In genomic region chr6:32186496-32186840, GRCh38 we compare ENCODE assay signal across 10 cellular contexts. TPM values are rescaled to one million over a fixed set of nuclear protein-coding genes. Genes with fewer than 3 reads are reported as not detected.
DNase-seq lines count a peak whose midpoint lies in the region; ATAC-seq and TF ChIP-seq lines count a peak whose summit lies in the region.
"Had no signal": no experiment of that assay in that cellular context is flagged by ENCODE, and none has a peak within 500 bp of the region (broad histone marks: within the 10 kb centered on the region; RNA-seq: fewer than 3 reads in every experiment).

No MANE protein-coding gene starts in this region.

- H3K27me3 ChIP-seq in DND-41 (ENCODE audit: insufficient read depth, low read length, poor library complexity) (no peaks in the 10 kb centered on the region), smooth muscle cell (ENCODE audit: low read depth) (no peaks in the 10 kb centered on the region)

- peak overlapping the region; percentile 98 for H3K4me3 Mint-ChIP-seq in T-helper 17 cell
- peak overlapping the region; percentile 4 for H3K4me3 Mint-ChIP-seq in glutamatergic neuron (ENCODE audit: unreplicated experiment)

- peaks cover 11% of the 10 kb centered on the region for H3K9me3 Mint-ChIP-seq in glutamatergic neuron (ENCODE audit: unreplicated experiment)

- no peaks in the 10 kb centered on the region for H3K27me3 Mint-ChIP-seq in T-helper 17 cell
- peaks cover 9% of the 10 kb centered on the region for H3K27me3 Mint-ChIP-seq in glutamatergic neuron (ENCODE audit: unreplicated experiment)

- no peaks in the 10 kb centered on the region for H4K20me1 ChIP-seq in DND-41 (ENCODE audit: insufficient read depth, low read length)
- H4K20me1 ChIP-seq in smooth muscle cell (ENCODE audit: low read depth) = no peaks in the 10 kb centered on the region

- ATAC-seq in DND-41 (ENCODE audit: insufficient read depth, low read depth) = no peak
- no peak for ATAC-seq in T-helper 17 cell
- ATAC-seq in GM21360 (IDR thresholded peaks at IDR 0.05; ENCODE audit: unreplicated experiment) = no peak
- ATAC-seq in stimulated activated naive CD8-positive, alpha-beta T cell treated with anti-CD3 and anti-CD28 coated beads, Interleukin-15, Interleukin-2, amounts not matched to agents 100 U/mL and 50 U/mL, for 24 hours = no peak

- H3K27ac Mint-ChIP-seq in T-helper 17 cell = peak overlapping the region; percentile 98
- H3K27ac Mint-ChIP-seq in glutamatergic neuron (ENCODE audit: unreplicated experiment) = peak overlapping the region; percentile 14

- H3K9ac ChIP-seq in DND-41 (ENCODE audit: low read depth, low read length) (no peak overlapping the region), smooth muscle cell (ENCODE audit: low read depth) (no peak overlapping the region)

- peaks cover 44% of the 10 kb centered on the region for H3K4me1 ChIP-seq in DND-41 (ENCODE audit: insufficient read depth, low read length)
- peaks cover 23% of the 10 kb centered on the region for H3K4me1 ChIP-seq in smooth muscle cell (ENCODE audit: low read depth)

- H3K4me1 Mint-ChIP-seq in T-helper 17 cell (peaks cover 44% of the 10 kb centered on the region), glutamatergic neuron (ENCODE audit: low read depth, unreplicated experiment) (peaks cover 14% of the 10 kb centered on the region)

- H3K9me3 ChIP-seq in DND-41 (ENCODE audit: insufficient read depth, low read length, severe bottlenecking) = no peaks in the 10 kb centered on the region
- H3K9me3 ChIP-seq in T-helper 17 cell (ENCODE audit: control insufficient read depth, low read length, poor library complexity, severe bottlenecking) = no peaks in the 10 kb centered on the region
- H3K9me3 ChIP-seq in smooth muscle cell (replicated peaks; ENCODE audit: low read depth) = no peaks in the 10 kb centered on the region

- TF ChIP-seq CTCF in DND-41 (IDR thresholded peaks at IDR 0.05; ENCODE audit: borderline replicate concordance, extremely low read depth, low read length, poor library complexity, severe bottlenecking) = no peak
- no peak for TF ChIP-seq CTCF in glutamatergic neuron (IDR thresholded peaks at IDR 0.05; ENCODE audit: partially characterized antibody, unreplicated experiment)
- TF ChIP-seq CTCF in smooth muscle cell (IDR thresholded peaks at IDR 0.05; ENCODE audit: borderline replicate concordance, insufficient read depth, poor library complexity, severe bottlenecking) = no peak

- DNase-seq in DND-41 = no peak
- no peak for DNase-seq in T-helper 17 cell
- no peak for DNase-seq in glutamatergic neuron
- DNase-seq in smooth muscle cell (lab: John Stamatoyannopoulos, UW; ENCODE audit: unreplicated experiment) = no peak
- no peak for DNase-seq in NOMO-1 treated with dmso at 0.1 percent for 144 hours (lab: John Stamatoyannopoulos, UW; ENCODE audit: unreplicated experiment)
- DNase-seq in stimulated activated naive CD8-positive, alpha-beta T cell treated with anti-CD3 and anti-CD28 coated beads, Interleukin-15, Interleukin-2, amounts not matched to agents 100 U/mL and 50 U/mL, for 24 hours = no peak
- DNase-seq: activated CD4-positive, alpha-beta T cell treated with anti-CD3 and anti-CD28 coated beads, Interleukin-2, amount 50 U/mL, for 1 hour; islet precursor cell; NK-92 treated with Interleukin-12 subunit alpha and Interleukin-12 subunit beta, amount 100 ng/mL, for 24 hours had no signal

- H3K36me3 ChIP-seq in DND-41 (ENCODE audit: insufficient read depth, low read length) = peaks cover 70% of the 10 kb centered on the region
- H3K36me3 ChIP-seq in smooth muscle cell (ENCODE audit: low read depth) = no peaks in the 10 kb centered on the region

- no peak overlapping the region for H3K27ac ChIP-seq in DND-41 (ENCODE audit: low read length)
- peak overlapping the region; percentile 82 for H3K27ac ChIP-seq in smooth muscle cell (ENCODE audit: low read depth)

- peak overlapping the region; percentile 93; the same call in 1 of the 2 replicates for H3K4me2 ChIP-seq in DND-41 (ENCODE audit: insufficient read depth, low read length)
- no peak overlapping the region for H3K4me2 ChIP-seq in smooth muscle cell

- peaks cover 16% of the 10 kb centered on the region for H3K36me3 Mint-ChIP-seq in T-helper 17 cell (ENCODE audit: low read depth)
- H3K36me3 Mint-ChIP-seq in glutamatergic neuron (ENCODE audit: unreplicated experiment) = no peaks in the 10 kb centered on the region

- H3K4me3 ChIP-seq in DND-41 (ENCODE audit: low read depth in 1 of 2, low read length in 2 of 2) (no peak overlapping the region), smooth muscle cell (no peak overlapping the region)

- H2AFZ ChIP-seq in DND-41 (ENCODE audit: low read depth, low read length) (no peak overlapping the region), smooth muscle cell (ENCODE audit: low read depth) (no peak overlapping the region)

- 88% methylated on average over 6 of the region's 6 CpGs for WGBS in smooth muscle cell (ENCODE audit: low lambda C conversion rate)

- peaks cover 46% of the 10 kb centered on the region for H3K79me2 ChIP-seq in DND-41 (ENCODE audit: insufficient read depth, low read length)
- H3K79me2 ChIP-seq in smooth muscle cell (ENCODE audit: low read depth) = peaks cover 17% of the 10 kb centered on the region

- peaks cover 19% of the 10 kb centered on the region for H3F3A ChIP-seq in smooth muscle cell (ENCODE audit: low read depth)

RNA-seq across cellular contexts. Expression of gene AGER, which starts 2.4 kb away (rescaled TPM):
- total RNA-seq in T-helper 17 cell = 10 to 100 TPM; 22.2 to 27.4 TPM
- 13.2 TPM for total RNA-seq in glutamatergic neuron (ENCODE audit: unreplicated experiment)
- total RNA-seq in smooth muscle cell = 0.81 and 2.6 TPM in 2 replicates
- 2.5 and 6.4 TPM in 2 replicates for polyA plus RNA-seq in smooth muscle cell

RNA-seq across cellular contexts. Expression of gene PBX2, which starts 3.5 kb away (rescaled TPM):
- 100 to 1,000 TPM; 103 to 110 TPM for total RNA-seq in T-helper 17 cell
- 105 TPM for total RNA-seq in glutamatergic neuron (ENCODE audit: unreplicated experiment)
- total RNA-seq in smooth muscle cell = 33.2 and 43.6 TPM in 2 replicates
- 11.6 and 14.0 TPM in 2 replicates for polyA plus RNA-seq in smooth muscle cell

RNA-seq across cellular contexts. Expression of gene GPSM3, which starts 6.0 kb away (rescaled TPM):
- total RNA-seq in T-helper 17 cell = 100 to 1,000 TPM; 268 to 291 TPM
- total RNA-seq in glutamatergic neuron (ENCODE audit: unreplicated experiment) = 3.2 TPM
- total RNA-seq in smooth muscle cell = 4.8 and 5.3 TPM in 2 replicates
- 14.2 and 15.6 TPM in 2 replicates for polyA plus RNA-seq in smooth muscle cell

RNA-seq across cellular contexts. Expression of gene RNF5, which starts 8.3 kb away (rescaled TPM):
- total RNA-seq in T-helper 17 cell (10 to 100 TPM; 20.9 to 30.0 TPM), glutamatergic neuron (ENCODE audit: unreplicated experiment) (103 TPM), smooth muscle cell (49.3 and 58.1 TPM in 2 replicates)
- 74.0 and 75.9 TPM in 2 replicates for polyA plus RNA-seq in smooth muscle cell

RNA-seq across cellular contexts. Expression of gene AGPAT1, which starts 10.6 kb away (rescaled TPM):
- 10 to 100 TPM; 22.7 to 54.2 TPM for total RNA-seq in T-helper 17 cell
- 136 TPM for total RNA-seq in glutamatergic neuron (ENCODE audit: unreplicated experiment)
- total RNA-seq in smooth muscle cell = 60.5 and 71.1 TPM in 2 replicates
- polyA plus RNA-seq in smooth muscle cell = 51.8 and 52.4 TPM in 2 replicates

Comparison
In these comparisons a context has a peak if more than half of its experiments do, and no peak if none do; other contexts are left out.
1. RNA of gene GPSM3, which starts 6.0 kb away (total RNA-seq): 268 to 291 TPM in T-helper 17 cell; 4.8 to 5.3 TPM in smooth muscle cell and 3.2 TPM in glutamatergic neuron (single experiment); every median in the first group is over 10 times any median in the second.